Comparison of ENCODE assay signal across 9 cellular contexts in the genomic region with DNA sequence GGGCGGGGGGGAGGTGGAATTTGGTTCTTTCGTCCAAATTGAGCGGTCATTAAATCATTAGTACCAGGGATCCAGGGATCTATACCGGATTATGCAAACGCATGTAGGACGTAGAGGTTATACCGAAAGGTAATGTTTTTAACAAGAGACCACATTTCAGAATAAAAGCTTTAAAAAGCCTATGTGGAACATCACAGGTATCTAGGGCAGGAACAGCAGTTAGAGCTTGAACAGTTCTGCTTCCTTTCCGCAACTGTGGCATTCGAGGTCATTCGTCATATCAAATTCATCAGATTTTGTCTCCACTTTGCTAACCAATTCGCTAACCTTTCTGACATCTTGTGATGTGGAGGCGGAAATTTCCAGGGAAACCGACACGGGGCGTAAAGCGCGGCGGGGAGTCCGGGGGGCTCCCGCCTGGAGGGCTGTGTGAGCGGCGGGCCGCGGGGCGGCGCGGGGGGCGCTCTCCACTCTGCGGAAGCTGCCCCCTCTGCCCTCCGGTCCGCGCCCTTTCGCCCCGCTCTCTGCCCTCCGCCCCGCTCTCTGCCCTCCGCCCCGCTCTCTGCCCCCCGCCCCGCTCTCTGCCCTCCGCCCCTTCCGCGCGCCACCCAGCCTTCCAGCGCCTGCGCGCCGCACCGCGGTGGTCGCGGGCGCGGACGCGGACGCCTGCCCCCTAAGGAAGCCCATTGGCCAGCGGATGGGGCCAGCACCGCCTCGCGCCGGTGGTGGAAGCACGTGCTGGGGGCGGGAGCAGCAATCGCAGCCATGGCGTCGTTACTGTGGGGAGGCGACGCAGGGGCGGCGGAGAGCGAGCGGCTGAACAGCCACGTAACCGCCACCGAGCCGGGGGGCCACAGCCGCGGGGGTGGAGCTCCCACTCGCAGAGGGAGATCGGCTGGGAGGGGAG. TPM values are rescaled to one million over a fixed set of nuclear protein-coding genes. Genes with fewer than 3 reads are reported as not detected.
DNase-seq lines count a peak whose midpoint lies in the region; ATAC-seq and TF ChIP-seq lines count a peak whose summit lies in the region.
"Had no signal": no experiment of that assay in that cellular context is flagged by ENCODE, and none has a peak within 500 bp of the region (broad histone marks: within the 10 kb centered on the region; RNA-seq: fewer than 3 reads in every experiment).

A gene (plus strand): TSS at position 756 of the 907 bp plus-strand sequence. CDS start 10 bp downstream, at position 766.

- CTCF ChIA-PET in Calu3 (lab: Charles Lee): interaction anchor here (0.9 kb wide), 1 partner anchor 290 kb away, joined by 3 read pairs; no protein-coding TSS in a partner anchor

- H3K4me3 ChIP-seq in adipocyte (ENCODE audit: low read length) (peak within 1 kb of the TSS; percentile 97), gastrocnemius medialis (peak within 1 kb of the TSS; percentile 62 to 85 (median 74))

- no peak within 1 kb of the TSS for H3K27ac Mint-ChIP-seq in Calu3 (ENCODE audit: unreplicated experiment)

- H3K27me3 ChIP-seq in adipocyte (replicated peaks; ENCODE audit: control insufficient read depth, insufficient read depth, low read length) (peaks cover 17% of the 10 kb centered on the region), gastrocnemius medialis (peaks cover 24 to 28% (median 25%) of the 10 kb centered on the region in 3 donors)

- peaks cover 14% of the 10 kb centered on the region for H3K36me3 ChIP-seq in adipocyte (ENCODE audit: control insufficient read depth, insufficient read depth, low read length, severe bottlenecking)
- peaks cover 0 to 8% of the 10 kb centered on the region in 2 donors for H3K36me3 ChIP-seq in gastrocnemius medialis

- no TSS peak for BruUV-seq in Calu3 (replicated peaks; lab: Mats Ljungman, UMichigan)

- H3K9me3 ChIP-seq in adipocyte (ENCODE audit: control insufficient read depth, low read length): peaks cover 5% of the 10 kb centered on the region
- no peaks in the 10 kb centered on the region for H3K9me3 ChIP-seq in gastrocnemius medialis

- TF ChIP-seq POLR2A in gastrocnemius medialis (IDR thresholded peaks at IDR 0.05): no peak

- in situ Hi-C loops in gastrocnemius medialis (cut with MboI; ENCODE audit: low sequenced_read_pairs in 4 of 4): no loop called here

- no peak within 1 kb of the TSS for H3K9ac ChIP-seq in adipocyte (ENCODE audit: low read length)

- H3K4me1 ChIP-seq in adipocyte (ENCODE audit: control insufficient read depth, insufficient read depth, low read length) (peaks cover 13% of the 10 kb centered on the region), gastrocnemius medialis (peaks cover 11 to 24% of the 10 kb centered on the region in 2 donors)

- H3K4me1 Mint-ChIP-seq in Calu3 (ENCODE audit: low read depth, unreplicated experiment): no peaks in the 10 kb centered on the region

- DNase-seq in Calu3: no peak
- DNase-seq in NCI-H1930 (lab: John Stamatoyannopoulos, UW): peak; percentile 77 to 86
- DNase-seq in adipocyte (ENCODE audit: low read depth): no peak
- peak; percentile 54 for DNase-seq in iPS DF 19.7 (ENCODE audit: low read depth, low spot score)
- DNase-seq in gastrocnemius medialis: no peak

- no peak within 1 kb of the TSS for H3K27ac ChIP-seq in gastrocnemius medialis

- ATAC-seq in gastrocnemius medialis (no peak), GM19351 (IDR thresholded peaks at IDR 0.05; ENCODE audit: unreplicated experiment) (no peak), HG02973 (IDR thresholded peaks at IDR 0.05; ENCODE audit: unreplicated experiment) (no peak), GM18519 (IDR thresholded peaks at IDR 0.05; ENCODE audit: low FRiP score, unreplicated experiment) (no peak)

- H3K9me3 Mint-ChIP-seq in Calu3 (ENCODE audit: low read depth, unreplicated experiment): no peaks in the 10 kb centered on the region

- intact Hi-C loops in Calu3 (cut with micrococcal nuclease; ENCODE audit: unreplicated experiment): no loop called here
- intact Hi-C loops in gastrocnemius medialis (cut with DNase I; ENCODE audit: low total_unique reads): loop anchor here (1.0 to 5.0 kb wide), 2 partner anchors 17 to 208 kb away; a partner anchor contains a TSS

- TF ChIP-seq CTCF in Calu3 (IDR thresholded peaks at IDR 0.05; ENCODE audit: unreplicated experiment) (no peak), gastrocnemius medialis (IDR thresholded peaks at IDR 0.05 in 4 of 5, conservative IDR thresholded peaks at IDR 0.05 in 1 of 5) (no peak)

- peak within 1 kb of the TSS; percentile 86 for H3K4me3 Mint-ChIP-seq in Calu3 (ENCODE audit: low read depth, unreplicated experiment)

- H3K27me3 Mint-ChIP-seq in Calu3 (ENCODE audit: unreplicated experiment): peaks cover 32% of the 10 kb centered on the region

- H3K36me3 Mint-ChIP-seq in Calu3 (ENCODE audit: insufficient read depth, unreplicated experiment): peaks cover 8% of the 10 kb centered on the region

RNA-seq across cellular contexts. Expression of the gene that starts here (rescaled TPM):
- total RNA-seq in Calu3 (2022) (not detected in 2 replicates), gastrocnemius medialis (not detected)
- total RNA-seq: myocyte had no signal

Comparison
In these comparisons a context has a peak if more than half of its experiments do, and no peak if none do; other contexts are left out.
1. DNase-seq: peak in NCI-H1930 (2 of 2) and iPS DF 19.7 (single experiment); none in Calu3 (single experiment), adipocyte (single experiment) and gastrocnemius medialis (0 of 2).